Comparison of ENCODE assay signal across 8 cellular contexts in the genomic region with DNA sequence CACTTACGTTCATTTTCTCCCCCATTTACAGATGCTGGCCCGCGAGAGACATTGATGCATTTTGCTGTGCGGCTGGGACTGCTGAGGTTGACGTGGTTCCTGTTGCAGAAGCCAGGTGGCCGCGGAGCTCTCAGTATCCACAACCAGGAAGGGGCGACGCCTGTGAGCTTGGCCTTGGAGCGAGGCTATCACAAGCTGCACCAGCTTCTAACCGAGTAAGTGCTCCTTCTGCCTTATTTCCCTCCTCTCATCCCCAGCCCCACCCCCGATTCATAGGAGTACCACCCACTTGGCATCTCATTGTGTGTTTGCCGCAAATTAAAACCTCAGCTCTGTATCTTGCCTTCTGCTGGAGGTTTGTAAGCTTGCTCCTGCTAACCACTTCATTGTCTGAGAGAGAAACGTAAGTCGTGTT.
DNase-seq lines count a peak whose midpoint lies in the region; ATAC-seq lines count a peak whose summit lies in the region.

No MANE protein-coding gene starts in this region.

- peak; percentile 5 to 50 (median 26) for DNase-seq in stimulated activated naive CD4-positive, alpha-beta T cell (lab: John Stamatoyannopoulos, UW)
- no peak for DNase-seq in stimulated activated naive CD4-positive, alpha-beta T cell treated with Interleukin-2 at 50 U/mL for 16 hours (lab: John Stamatoyannopoulos, UW)
- peak; percentile 50 for DNase-seq in activated T-cell treated with anti-CD3 and anti-CD28 coated beads, Interleukin-2, amount 50 U/mL, for 1 hour
- peak; percentile 79 for DNase-seq in left ventricle myocardium superior
- DNase-seq in stimulated activated CD8-positive, alpha-beta memory T cell treated with anti-CD3 and anti-CD28 coated beads, Interleukin-2, amount 100 ng/mL, for 1 hour (ENCODE audit: low read depth in 2 of 2): peak; percentile 4 to 8
- no peak for DNase-seq in epidermal melanocyte (ENCODE audit: insufficient read length, low spot score)
- no peak for DNase-seq in NCI-H345 (lab: John Stamatoyannopoulos, UW)

- ATAC-seq in left ventricle myocardium superior: peak; percentile 73
- ATAC-seq in HG02884 (IDR thresholded peaks at IDR 0.05; ENCODE audit: unreplicated experiment): no peak

- intact Hi-C loops in left ventricle myocardium superior (cut with micrococcal nuclease): no loop called here

Comparison
In these comparisons a context has a peak if more than half of its experiments do, and no peak if none do; other contexts are left out.
1. DNase-seq: peak in stimulated activated naive CD4-positive, alpha-beta T cell (6 of 6), activated T-cell treated with anti-CD3 and anti-CD28 coated beads, Interleukin-2, amount 50 U/mL, for 1 hour (single experiment), left ventricle myocardium superior (single experiment) and stimulated activated CD8-positive, alpha-beta memory T cell treated with anti-CD3 and anti-CD28 coated beads, Interleukin-2, amount 100 ng/mL, for 1 hour (2 of 2); none in stimulated activated naive CD4-positive, alpha-beta T cell treated with Interleukin-2 at 50 U/mL for 16 hours (single experiment), epidermal melanocyte (single experiment) and NCI-H345 (single experiment).